8 cellular contexts compared by ENCODE assay signal in the genomic region with DNA sequence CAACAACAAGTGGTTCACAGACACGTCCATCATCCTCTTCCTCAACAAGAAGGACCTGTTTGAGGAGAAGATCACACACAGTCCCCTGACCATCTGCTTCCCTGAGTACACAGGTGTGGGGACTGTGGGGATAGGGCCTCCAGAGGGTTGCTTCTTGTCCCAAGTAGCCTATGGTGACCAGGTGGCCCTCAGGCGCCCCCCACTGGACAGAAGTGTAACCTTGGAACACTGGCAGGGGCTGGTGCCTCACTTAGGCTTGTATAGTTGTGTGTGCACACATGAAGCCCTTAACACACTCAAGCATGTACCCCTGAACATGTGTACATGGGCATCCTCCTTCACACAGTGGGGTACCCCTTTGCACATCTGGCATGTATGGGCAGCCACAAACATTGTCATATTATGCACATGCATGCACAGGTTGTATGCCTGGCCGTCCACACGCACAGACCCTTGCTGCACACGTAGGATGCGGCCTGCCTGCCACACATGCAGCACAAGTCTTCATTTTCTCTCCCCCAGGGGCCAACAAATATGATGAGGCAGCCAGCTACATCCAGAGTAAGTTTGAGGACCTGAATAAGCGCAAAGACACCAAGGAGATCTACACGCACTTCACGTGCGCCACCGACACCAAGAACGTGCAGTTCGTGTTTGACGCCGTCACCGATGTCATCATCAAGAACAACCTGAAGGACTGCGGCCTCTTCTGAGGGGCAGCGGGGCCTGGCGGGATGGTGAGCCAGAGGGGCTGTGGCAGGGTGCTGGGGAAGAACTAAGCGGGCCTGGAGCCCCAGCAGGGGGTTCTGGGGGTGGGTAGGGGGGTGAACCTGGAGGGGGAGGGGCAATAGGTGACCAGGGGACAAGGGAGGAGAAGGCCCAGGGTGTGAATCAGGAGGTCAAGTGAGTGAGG. TPM values are rescaled to one million over a fixed set of nuclear protein-coding genes. Genes with fewer than 3 reads are reported as not detected.
DNase-seq lines count a peak whose midpoint lies in the region; ATAC-seq, FAIRE-seq and TF ChIP-seq lines count a peak whose summit lies in the region.

No MANE protein-coding gene starts in this region.

- peak; percentile 47 for DNase-seq in activated naive CD4-positive, alpha-beta T cell treated with Interleukin-2 at 50 U/mL for 16 hours
- no peak for DNase-seq in activated naive CD4-positive, alpha-beta T cell treated with anti-CD3 and anti-CD28 coated beads, Interleukin-2, amount 50 U/mL, for 72 hours (ENCODE audit: low spot score in 2 of 2)
- DNase-seq in RKO (ENCODE audit: low spot score) (peak; percentile 27), endothelial cell of umbilical vein (ENCODE audit: low read depth, low spot score) (peak; percentile 66), smooth muscle cell (lab: John Stamatoyannopoulos, UW; ENCODE audit: unreplicated experiment) (no peak), AG20443 (ENCODE audit: low spot score) (no peak), GOT3 (lab: John Stamatoyannopoulos, UW) (no peak), NCI-H2107 treated with DMSO at 0.1 percent for 48 hours (lab: John Stamatoyannopoulos, UW; ENCODE audit: unreplicated experiment) (no peak)

- no peak overlapping the region for H3K4me2 ChIP-seq in endothelial cell of umbilical vein (ENCODE audit: insufficient read depth, low read length)
- H3K4me2 ChIP-seq in smooth muscle cell: no peak overlapping the region

- H3K9me3 Mint-ChIP-seq in activated naive CD4-positive, alpha-beta T cell treated with anti-CD3 and anti-CD28 coated beads, Interleukin-2, amount 50 U/mL, for 72 hours: no peaks in the 10 kb centered on the region

- peaks cover 14 to 50% of the 10 kb centered on the region in 2 experiments for H3K36me3 ChIP-seq in endothelial cell of umbilical vein (ENCODE audit: control insufficient read depth in 2 of 2, extremely low read depth in 1 of 2, insufficient read depth in 2 of 2, low read length in 2 of 2)
- no peaks in the 10 kb centered on the region for H3K36me3 ChIP-seq in smooth muscle cell (ENCODE audit: low read depth)

- TSS peak; percentile 1 for BruUV-seq in endothelial cell of umbilical vein (replicated peaks; lab: Mats Ljungman, UMichigan)

- H3K27ac ChIP-seq in endothelial cell of umbilical vein (ENCODE audit: insufficient read depth, low read depth, low read length) (peak overlapping the region; percentile 19), smooth muscle cell (ENCODE audit: low read depth) (no peak overlapping the region)

- H3K27me3 ChIP-seq in endothelial cell of umbilical vein (ENCODE audit: control insufficient read depth in 2 of 2, insufficient read depth in 2 of 2, low read length in 2 of 2) (no peaks in the 10 kb centered on the region), smooth muscle cell (ENCODE audit: low read depth) (no peaks in the 10 kb centered on the region)

- peaks cover 16% of the 10 kb centered on the region for H3F3A ChIP-seq in smooth muscle cell (ENCODE audit: low read depth)

- H3K4me3 ChIP-seq in endothelial cell of umbilical vein (replicated peaks in 1 of 3; ENCODE audit: insufficient read depth in 1 of 3, low read depth in 1 of 3, low read length in 3 of 3) (no peak overlapping the region), smooth muscle cell (no peak overlapping the region)

- H3K27ac Mint-ChIP-seq in activated naive CD4-positive, alpha-beta T cell treated with anti-CD3 and anti-CD28 coated beads, Interleukin-2, amount 50 U/mL, for 72 hours: peak overlapping the region in 1 of 2 donors; percentile 24

- H4K20me1 ChIP-seq in endothelial cell of umbilical vein (replicated peaks; ENCODE audit: control insufficient read depth, extremely low read depth, insufficient read depth, low read length): no peaks in the 10 kb centered on the region
- H4K20me1 ChIP-seq in smooth muscle cell (ENCODE audit: low read depth): peaks cover 41% of the 10 kb centered on the region

- WGBS in smooth muscle cell (ENCODE audit: low lambda C conversion rate): 90% methylated on average over 20 of the region's 20 CpGs

- H3K79me2 ChIP-seq in endothelial cell of umbilical vein (ENCODE audit: control insufficient read depth, insufficient read depth, low read length): peaks cover 37% of the 10 kb centered on the region
- peaks cover 18% of the 10 kb centered on the region for H3K79me2 ChIP-seq in smooth muscle cell (ENCODE audit: low read depth)

- no peak overlapping the region for H3K9ac ChIP-seq in endothelial cell of umbilical vein (replicated peaks; ENCODE audit: extremely low read depth, insufficient read depth, low read length)
- H3K9ac ChIP-seq in smooth muscle cell (ENCODE audit: low read depth): no peak overlapping the region

- TF ChIP-seq CTCF in endothelial cell of umbilical vein (IDR thresholded peaks at IDR 0.05; ENCODE audit: extremely low read depth in 1 of 2, insufficient read depth in 1 of 2, low read depth in 1 of 2, low read length in 2 of 2) (peak; percentile 50 to 73), smooth muscle cell (IDR thresholded peaks at IDR 0.05; ENCODE audit: borderline replicate concordance, insufficient read depth, poor library complexity, severe bottlenecking) (peak; percentile 36)

- TF ChIP-seq POLR2A in endothelial cell of umbilical vein (IDR thresholded peaks at IDR 0.05; ENCODE audit: low read depth, low read length): no peak

- intact Hi-C loops in endothelial cell of umbilical vein (cut with micrococcal nuclease): no loop called here

- H3K9me1 ChIP-seq in endothelial cell of umbilical vein (replicated peaks; ENCODE audit: control insufficient read depth, extremely low read depth, insufficient read depth, low read length): no peaks in the 10 kb centered on the region

- CTCF ChIA-PET in endothelial cell of umbilical vein (lab: Charles Lee): interaction anchor here (0.9 to 8.6 kb wide), 6 partner anchors 9 to 29 kb away, joined by 4 to 98 read pairs (median 11); partner anchors contain the start of gene GNAI2

- H3K9me3 ChIP-seq in endothelial cell of umbilical vein (replicated peaks; ENCODE audit: control insufficient read depth, insufficient read depth, low read length): no peaks in the 10 kb centered on the region
- H3K9me3 ChIP-seq in smooth muscle cell (replicated peaks; ENCODE audit: low read depth): no peaks in the 10 kb centered on the region

- peaks cover 53% of the 10 kb centered on the region for H3K4me1 ChIP-seq in endothelial cell of umbilical vein (ENCODE audit: control insufficient read depth, extremely low read depth, insufficient read depth, low read length)
- H3K4me1 ChIP-seq in smooth muscle cell (ENCODE audit: low read depth): peaks cover 14% of the 10 kb centered on the region

- ATAC-seq in activated naive CD4-positive, alpha-beta T cell treated with anti-CD3 and anti-CD28 coated beads, Interleukin-2, amount 50 U/mL, for 72 hours: no peak

- H3K36me3 Mint-ChIP-seq in activated naive CD4-positive, alpha-beta T cell treated with anti-CD3 and anti-CD28 coated beads, Interleukin-2, amount 50 U/mL, for 72 hours: peaks cover 4 to 13% of the 10 kb centered on the region in 2 donors

- no peak overlapping the region for H2AFZ ChIP-seq in endothelial cell of umbilical vein (ENCODE audit: low read depth, low read length)
- no peak overlapping the region for H2AFZ ChIP-seq in smooth muscle cell (ENCODE audit: low read depth)

- POLR2A ChIA-PET in endothelial cell of umbilical vein (lab: Charles Lee): interaction anchor here (1.2 kb wide), 1 partner anchor 10 kb away, joined by 3 read pairs; no protein-coding TSS in a partner anchor

- dilution Hi-C loops in endothelial cell of umbilical vein (cut with MboI; ENCODE audit: extremely low pct_ligation_motif_present, low sequenced_read_pairs): no loop called here

- FAIRE-seq in endothelial cell of umbilical vein (lab: Jason Lieb, UNC): peak; percentile 72

RNA-seq across cellular contexts. Expression of gene SEMA3B, which starts 11.7 kb away (rescaled TPM):
- 1 to 10 TPM in 1 of 2 donors, under 1 TPM in 1; 0.77 to 4.1 TPM for total RNA-seq in activated naive CD4-positive, alpha-beta T cell treated with anti-CD3 and anti-CD28 coated beads, Interleukin-2, amount 50 U/mL, for 72 hours
- total RNA-seq in endothelial cell of umbilical vein: 0.97 and 1.5 TPM in 2 replicates
- polyA plus RNA-seq in endothelial cell of umbilical vein: 1.2 and 1.4 TPM in 2 replicates
- 0.35 and 0.69 TPM in 2 replicates for polyA plus RNA-seq in endothelial cell of umbilical vein (2011; cell fraction: cytosol; rRNA removed)
- 8.0 and 8.3 TPM in 2 replicates for polyA plus RNA-seq in endothelial cell of umbilical vein (2011; cell fraction: nucleus; rRNA removed)
- polyA plus RNA-seq in endothelial cell of umbilical vein (2012): 0.68 and 0.94 TPM in 2 replicates
- polyA minus RNA-seq in endothelial cell of umbilical vein: 0.66 and 1.4 TPM in 2 replicates
- 58.9 TPM for polyA minus RNA-seq in endothelial cell of umbilical vein (2011; cell fraction: cytosol; rRNA and poly(A)+ RNA removed)
- 2.1 and 3.9 TPM in 2 replicates for polyA minus RNA-seq in endothelial cell of umbilical vein (2011; cell fraction: nucleus; rRNA and poly(A)+ RNA removed)
- total RNA-seq in smooth muscle cell: 26.8 and 48.3 TPM in 2 replicates
- 26.3 and 70.7 TPM in 2 replicates for polyA plus RNA-seq in smooth muscle cell

RNA-seq across cellular contexts. Expression of gene GNAI2, which starts 21.2 kb away (rescaled TPM):
- total RNA-seq in activated naive CD4-positive, alpha-beta T cell treated with anti-CD3 and anti-CD28 coated beads, Interleukin-2, amount 50 U/mL, for 72 hours: 100 to 1,000 TPM; 313 to 349 TPM
- 767 and 773 TPM in 2 replicates for total RNA-seq in endothelial cell of umbilical vein
- polyA plus RNA-seq in endothelial cell of umbilical vein: 1,875 and 2,290 TPM in 2 replicates
- 1,268 and 1,476 TPM in 2 replicates for polyA plus RNA-seq in endothelial cell of umbilical vein (2011; cell fraction: cytosol; rRNA removed)
- 620 and 630 TPM in 2 replicates for polyA plus RNA-seq in endothelial cell of umbilical vein (2011; cell fraction: nucleus; rRNA removed)
- polyA plus RNA-seq in endothelial cell of umbilical vein (2012): 588 and 714 TPM in 2 replicates
- 1,411 and 1,486 TPM in 2 replicates for polyA minus RNA-seq in endothelial cell of umbilical vein
- polyA minus RNA-seq in endothelial cell of umbilical vein (2011; cell fraction: cytosol; rRNA and poly(A)+ RNA removed): 67.6 TPM
- polyA minus RNA-seq in endothelial cell of umbilical vein (2011; cell fraction: nucleus; rRNA and poly(A)+ RNA removed): 157 and 164 TPM in 2 replicates
- 209 and 230 TPM in 2 replicates for total RNA-seq in smooth muscle cell
- 454 and 466 TPM in 2 replicates for polyA plus RNA-seq in smooth muscle cell

RNA-seq across cellular contexts. Expression of gene LSMEM2, which starts 21.7 kb away (rescaled TPM):
- not detected for total RNA-seq in activated naive CD4-positive, alpha-beta T cell treated with anti-CD3 and anti-CD28 coated beads, Interleukin-2, amount 50 U/mL, for 72 hours
- total RNA-seq in endothelial cell of umbilical vein: not detected in 2 replicates
- polyA plus RNA-seq in endothelial cell of umbilical vein: not detected in 2 replicates
- not detected in 2 replicates for polyA plus RNA-seq in endothelial cell of umbilical vein (2011; cell fraction: cytosol; rRNA removed)
- not detected in 2 replicates for polyA plus RNA-seq in endothelial cell of umbilical vein (2011; cell fraction: nucleus; rRNA removed)
- not detected in 2 replicates for polyA plus RNA-seq in endothelial cell of umbilical vein (2012)
- not detected in 2 replicates for polyA minus RNA-seq in endothelial cell of umbilical vein
- polyA minus RNA-seq in endothelial cell of umbilical vein (2011; cell fraction: cytosol; rRNA and poly(A)+ RNA removed): not detected
- polyA minus RNA-seq in endothelial cell of umbilical vein (2011; cell fraction: nucleus; rRNA and poly(A)+ RNA removed): not detected in 2 replicates
- total RNA-seq in smooth muscle cell: 0.09 and 0.18 TPM in 2 replicates
- polyA plus RNA-seq in smooth muscle cell: 0.87 TPM in 1 of 2 replicates, not detected in the other

RNA-seq across cellular contexts. Expression of gene IFRD2, which starts 35.0 kb away (rescaled TPM):
- 100 to 1,000 TPM in 1 of 2 donors, 10 to 100 TPM in 1; 63.8 to 100 TPM for total RNA-seq in activated naive CD4-positive, alpha-beta T cell treated with anti-CD3 and anti-CD28 coated beads, Interleukin-2, amount 50 U/mL, for 72 hours
- total RNA-seq in endothelial cell of umbilical vein (109 and 111 TPM in 2 replicates), smooth muscle cell (19.9 and 20.8 TPM in 2 replicates)
- polyA plus RNA-seq in endothelial cell of umbilical vein (99.4 and 101 TPM in 2 replicates), smooth muscle cell (59.3 and 62.6 TPM in 2 replicates)
- 73.1 and 74.5 TPM in 2 replicates for polyA plus RNA-seq in endothelial cell of umbilical vein (2011; cell fraction: cytosol; rRNA removed)
- 207 and 228 TPM in 2 replicates for polyA plus RNA-seq in endothelial cell of umbilical vein (2011; cell fraction: nucleus; rRNA removed)
- polyA plus RNA-seq in endothelial cell of umbilical vein (2012): 66.3 and 90.3 TPM in 2 replicates
- 43.0 and 57.1 TPM in 2 replicates for polyA minus RNA-seq in endothelial cell of umbilical vein
- polyA minus RNA-seq in endothelial cell of umbilical vein (2011; cell fraction: cytosol; rRNA and poly(A)+ RNA removed): 96.3 TPM
- polyA minus RNA-seq in endothelial cell of umbilical vein (2011; cell fraction: nucleus; rRNA and poly(A)+ RNA removed): 40.2 and 42.9 TPM in 2 replicates

RNA-seq across cellular contexts. Expression of gene HYAL3, which starts 42.0 kb away (rescaled TPM):
- 1 to 10 TPM; 4.3 to 6.6 TPM for total RNA-seq in activated naive CD4-positive, alpha-beta T cell treated with anti-CD3 and anti-CD28 coated beads, Interleukin-2, amount 50 U/mL, for 72 hours
- total RNA-seq in endothelial cell of umbilical vein (3.8 and 4.8 TPM in 2 replicates), smooth muscle cell (1.6 and 2.5 TPM in 2 replicates)
- polyA plus RNA-seq in endothelial cell of umbilical vein (11.5 and 12.8 TPM in 2 replicates), smooth muscle cell (3.7 and 6.7 TPM in 2 replicates)
- polyA plus RNA-seq in endothelial cell of umbilical vein (2011; cell fraction: cytosol; rRNA removed): 8.1 TPM in 2 replicates
- 6.4 and 8.0 TPM in 2 replicates for polyA plus RNA-seq in endothelial cell of umbilical vein (2011; cell fraction: nucleus; rRNA removed)
- 4.0 and 5.3 TPM in 2 replicates for polyA plus RNA-seq in endothelial cell of umbilical vein (2012)
- polyA minus RNA-seq in endothelial cell of umbilical vein: 4.0 and 5.6 TPM in 2 replicates
- polyA minus RNA-seq in endothelial cell of umbilical vein (2011; cell fraction: cytosol; rRNA and poly(A)+ RNA removed): 23.4 TPM
- polyA minus RNA-seq in endothelial cell of umbilical vein (2011; cell fraction: nucleus; rRNA and poly(A)+ RNA removed): 0.96 and 2.4 TPM in 2 replicates

Comparison
In these comparisons a context has a peak if more than half of its experiments do, and no peak if none do; other contexts are left out.
1. DNase-seq: peak in activated naive CD4-positive, alpha-beta T cell treated with Interleukin-2 at 50 U/mL for 16 hours (single experiment), RKO (single experiment) and endothelial cell of umbilical vein (single experiment); none in activated naive CD4-positive, alpha-beta T cell treated with anti-CD3 and anti-CD28 coated beads, Interleukin-2, amount 50 U/mL, for 72 hours (0 of 2), smooth muscle cell (single experiment), AG20443 (single experiment), GOT3 (single experiment) and NCI-H2107 treated with DMSO at 0.1 percent for 48 hours (single experiment).